ENCODE assay signal across 11 cellular contexts in the genomic region with DNA sequence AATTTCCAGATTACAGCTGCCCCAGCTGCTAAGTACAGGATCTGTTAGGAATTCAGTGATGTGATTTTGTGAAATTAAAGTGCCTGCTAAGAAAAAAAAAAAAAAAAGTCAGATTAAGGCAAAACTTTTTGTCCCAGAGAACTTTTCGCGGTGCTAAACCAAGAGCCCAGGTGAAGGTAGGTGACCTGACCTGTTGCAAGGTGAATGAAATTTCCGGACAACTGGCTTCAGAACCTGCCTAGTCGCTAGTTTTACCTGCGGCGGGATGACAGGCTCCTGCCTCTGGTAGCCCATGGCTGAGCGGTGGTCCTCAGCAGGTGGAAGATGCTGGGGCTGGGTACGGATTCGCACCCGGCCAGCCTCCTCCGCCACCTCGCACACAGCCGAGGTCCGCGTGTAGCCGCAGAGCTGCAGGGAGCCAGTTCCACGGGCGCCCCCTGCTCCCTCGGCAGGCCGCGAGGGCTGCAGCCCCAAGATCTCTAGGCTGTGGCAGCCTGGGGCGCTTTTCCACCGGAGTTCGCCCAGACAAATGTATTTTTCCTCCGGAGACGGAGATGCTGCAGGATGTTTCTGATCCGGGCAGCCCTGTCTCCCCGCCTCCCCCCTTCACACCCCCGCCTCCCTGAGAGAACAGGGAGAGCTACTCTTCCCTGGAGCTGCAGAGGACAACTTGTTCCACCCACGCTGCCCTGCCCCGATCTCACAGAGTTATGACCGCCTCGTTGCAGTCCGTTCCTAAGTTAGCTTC. TPM values are rescaled to one million over a fixed set of nuclear protein-coding genes. Genes with fewer than 3 reads are reported as not detected.
DNase-seq lines count a peak whose midpoint lies in the region; ATAC-seq and TF ChIP-seq lines count a peak whose summit lies in the region.
"Had no signal": no experiment of that assay in that cellular context is flagged by ENCODE, and none has a peak within 500 bp of the region (broad histone marks: within the 10 kb centered on the region; RNA-seq: fewer than 3 reads in every experiment).

A gene with protein sequence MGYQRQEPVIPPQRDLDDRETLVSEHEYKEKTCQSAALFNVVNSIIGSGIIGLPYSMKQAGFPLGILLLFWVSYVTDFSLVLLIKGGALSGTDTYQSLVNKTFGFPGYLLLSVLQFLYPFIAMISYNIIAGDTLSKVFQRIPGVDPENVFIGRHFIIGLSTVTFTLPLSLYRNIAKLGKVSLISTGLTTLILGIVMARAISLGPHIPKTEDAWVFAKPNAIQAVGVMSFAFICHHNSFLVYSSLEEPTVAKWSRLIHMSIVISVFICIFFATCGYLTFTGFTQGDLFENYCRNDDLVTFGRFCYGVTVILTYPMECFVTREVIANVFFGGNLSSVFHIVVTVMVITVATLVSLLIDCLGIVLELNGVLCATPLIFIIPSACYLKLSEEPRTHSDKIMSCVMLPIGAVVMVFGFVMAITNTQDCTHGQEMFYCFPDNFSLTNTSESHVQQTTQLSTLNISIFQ (minus strand): TSS at position 572 of the 748 bp plus-strand sequence. CDS start 278 bp downstream, at position 294.

- TF ChIP-seq CTCF in esophagus squamous epithelium (IDR thresholded peaks at IDR 0.05): no peak
- TF ChIP-seq CTCF in vagina (IDR thresholded peaks at IDR 0.05): no peak

- H3K27ac ChIP-seq in esophagus squamous epithelium (peak within 1 kb of the TSS in 1 of 4 donors; percentile 2), vagina (no peak within 1 kb of the TSS)
- H3K27ac ChIP-seq: BLaER1 treated with 17β-estradiol and CSF1 and Interleukin-3, amounts not matched to agents 10 nM and 100 nM had no signal

- H3K9me3 ChIP-seq in esophagus squamous epithelium: no peaks in the 10 kb centered on the region
- H3K9me3 ChIP-seq in vagina: no peaks in the 10 kb centered on the region
- H3K9me3 ChIP-seq: BLaER1 treated with 17β-estradiol and CSF1 and Interleukin-3, amounts not matched to agents 10 nM and 100 nM had no signal

- ATAC-seq in Right ventricle myocardium inferior: peak; percentile 71

- DNase-seq in Right ventricle myocardium inferior (ENCODE audit: missing footprints) (peak; percentile 68), cardiac septum (ENCODE audit: low spot score) (no peak), esophagus squamous epithelium (lab: John Stamatoyannopoulos, UW) (no peak), myocyte (ENCODE audit: low read depth) (peak; percentile 19), vagina (ENCODE audit: extremely low spot score in 2 of 2) (no peak), NCI-H526 (lab: John Stamatoyannopoulos, UW) (no peak), NCI-H1417 (lab: John Stamatoyannopoulos, UW) (no peak)
- no peak for DNase-seq in stimulated activated CD4-positive, alpha-beta T cell treated with anti-CD3 and anti-CD28 coated beads, Interleukin-2, amount 100 ng/mL, for 24 hours
- DNase-seq: Kasumi-1; stimulated activated CD8-positive, alpha-beta memory T cell treated with anti-CD3 and anti-CD28 coated beads, Interleukin-4, amount 100 ng/mL, for 48 hours had no signal

- H3K4me1 ChIP-seq in esophagus squamous epithelium (peaks cover 0 to 11% (median 3%) of the 10 kb centered on the region in 3 donors), vagina (peaks cover 10% of the 10 kb centered on the region)
- H3K4me1 ChIP-seq: BLaER1 treated with 17β-estradiol and CSF1 and Interleukin-3, amounts not matched to agents 10 nM and 100 nM had no signal

- H3K27me3 ChIP-seq in esophagus squamous epithelium: peaks cover 0 to 21% (median 0%) of the 10 kb centered on the region in 4 donors
- no peaks in the 10 kb centered on the region for H3K27me3 ChIP-seq in vagina
- H3K27me3 ChIP-seq: BLaER1 treated with 17β-estradiol and CSF1 and Interleukin-3, amounts not matched to agents 10 nM and 100 nM had no signal

- peak within 1 kb of the TSS; percentile 14 to 59 (median 38) for H3K4me3 ChIP-seq in esophagus squamous epithelium
- H3K4me3 ChIP-seq in vagina: peak within 1 kb of the TSS; percentile 40 to 45
- H3K4me3 ChIP-seq: BLaER1 treated with 17β-estradiol and CSF1 and Interleukin-3, amounts not matched to agents 10 nM and 100 nM had no signal

- intact Hi-C loops in Right ventricle myocardium inferior (cut with DNase I): no loop called here
- intact Hi-C loops in cardiac septum (cut with DNase I): no loop called here
- intact Hi-C loops in esophagus squamous epithelium (cut with DNase I): no loop called here
- intact Hi-C loops in vagina (cut with DNase I): no loop called here

- no peak for TF ChIP-seq POLR2A in esophagus squamous epithelium (IDR thresholded peaks at IDR 0.05)
- no peak for TF ChIP-seq POLR2A in vagina (IDR thresholded peaks at IDR 0.05)

- WGBS in esophagus squamous epithelium, 2 donors: 13 to 40% methylated on average over 13 of the region's 34 CpGs

- H3K36me3 ChIP-seq in esophagus squamous epithelium (no peaks in the 10 kb centered on the region), vagina (no peaks in the 10 kb centered on the region)
- H3K36me3 ChIP-seq: BLaER1 treated with 17β-estradiol and CSF1 and Interleukin-3, amounts not matched to agents 10 nM and 100 nM had no signal

RNA-seq across cellular contexts. Expression of the gene that starts here (rescaled TPM):
- total RNA-seq in Right ventricle myocardium inferior (0.84 TPM), cardiac septum (0.51 TPM), esophagus squamous epithelium (1 to 10 TPM in 1 of 4 donors, under 1 TPM in 2, not detected in 1; 0.47 to 2.5 (median 0.66) TPM), myocyte (0.19 TPM in 1 of 2 replicates, not detected in the other), vagina (2.2 TPM)
- 0.08 TPM for polyA plus RNA-seq in myocyte (2012)

Comparison
In these comparisons a context has a peak if more than half of its experiments do, and no peak if none do; other contexts are left out.
1. Peak in DNase-seq and ATAC-seq in Right ventricle myocardium inferior; RNA of the gene not detected or under 1 TPM.
2. Peak in DNase-seq in myocyte; RNA of the gene not detected or under 1 TPM.